Comparison of ENCODE assay signal across 8 cellular contexts in the genomic region with DNA sequence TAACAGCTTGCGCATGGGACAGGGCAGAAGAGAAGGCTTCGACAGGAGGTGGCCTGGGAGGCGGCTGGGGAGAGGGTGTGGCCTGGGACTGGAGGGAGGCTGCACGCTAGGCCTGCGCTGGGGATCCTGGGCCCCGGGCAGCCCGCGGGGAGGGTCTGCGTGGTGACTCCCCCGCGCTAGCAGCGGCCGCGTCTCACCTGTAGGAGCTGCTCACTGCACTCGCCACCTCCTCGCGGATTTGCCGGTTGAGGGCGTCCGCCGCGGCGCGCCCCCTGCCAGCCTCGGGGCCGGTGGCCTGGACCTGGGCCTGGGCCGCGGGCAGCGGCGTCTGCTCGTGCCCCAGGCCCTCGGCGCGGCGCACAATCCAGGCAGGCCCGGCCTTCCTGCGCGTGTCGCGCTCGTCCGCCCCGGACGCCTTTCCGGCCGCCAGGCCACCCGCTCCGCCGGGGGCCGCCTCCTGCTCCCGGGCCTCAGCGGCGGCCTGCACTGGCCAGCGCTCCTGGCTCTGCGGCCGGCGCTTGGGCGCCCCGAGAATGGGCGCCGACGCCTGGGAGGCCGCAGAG. TPM values are rescaled to one million over a fixed set of nuclear protein-coding genes. Genes with fewer than 3 reads are reported as not detected.
DNase-seq lines count a peak whose midpoint lies in the region; ATAC-seq and TF ChIP-seq lines count a peak whose summit lies in the region.

No MANE protein-coding gene starts in this region.

- H3K36me3 ChIP-seq in mucosa of rectum (ENCODE audit: control insufficient read depth in 2 of 2, insufficient read depth in 2 of 2, low read length in 2 of 2), result no peaks in the 10 kb centered on the region
- no peaks in the 10 kb centered on the region for H3K36me3 ChIP-seq in aorta (ENCODE audit: control insufficient read depth in 1 of 2, insufficient read depth in 2 of 2, low read length in 1 of 2)

- intact Hi-C loops in aorta (cut with DNase I), result loop anchor here (5.0 kb wide), 3 partner anchors 65 to 85 kb away; no protein-coding TSS in a partner anchor

- WGBS in aorta, 2 donors, result 3% methylated on average over 41 to 63 of the region's 63 CpGs

- peaks cover 52 to 58% of the 10 kb centered on the region in 2 donors for H3K27me3 ChIP-seq in mucosa of rectum (ENCODE audit: control insufficient read depth in 2 of 2, insufficient read depth in 2 of 2, low read length in 2 of 2)
- no peaks in the 10 kb centered on the region for H3K27me3 ChIP-seq in aorta (ENCODE audit: control insufficient read depth in 1 of 2, insufficient read depth in 2 of 2, low read length in 1 of 2)

- DNase-seq in AG08396 (ENCODE audit: low spot score) (peak; percentile 39), epithelial cell of esophagus (ENCODE audit: low read depth) (peak; percentile 10), aorta (no peak), SIG-M5 (lab: John Stamatoyannopoulos, UW) (no peak), AML-193 (lab: John Stamatoyannopoulos, UW) (no peak)

- H3K9ac ChIP-seq in mucosa of rectum (ENCODE audit: low read depth in 1 of 2, low read length in 2 of 2), result no peak overlapping the region

- no peak for TF ChIP-seq CTCF in epithelial cell of esophagus (IDR thresholded peaks at IDR 0.05; ENCODE audit: insufficient read depth, low read depth, low read length, missing control alignments)

- H3K4me3 ChIP-seq in epithelial cell of esophagus (ENCODE audit: low read length) (peak overlapping the region; percentile 18), mucosa of rectum (ENCODE audit: low read length in 2 of 2) (peak overlapping the region; percentile 37 to 39), aorta (ENCODE audit: low read length in 2 of 2) (peak overlapping the region; percentile 73 to 84)

- peaks cover 11 to 12% of the 10 kb centered on the region in 2 donors for H3K4me1 ChIP-seq in mucosa of rectum (ENCODE audit: control insufficient read depth in 2 of 2, insufficient read depth in 2 of 2, low read length in 2 of 2)
- no peaks in the 10 kb centered on the region for H3K4me1 ChIP-seq in aorta (ENCODE audit: control insufficient read depth in 1 of 2, insufficient read depth in 2 of 2, low read length in 2 of 2)

- H3K27ac ChIP-seq in mucosa of rectum (ENCODE audit: low read depth in 2 of 2, low read length in 2 of 2) (no peak overlapping the region), aorta (ENCODE audit: low read depth in 1 of 2, low read length in 2 of 2) (peak overlapping the region; percentile 2 to 12)

- ATAC-seq in GM19397 (IDR thresholded peaks at IDR 0.05; ENCODE audit: unreplicated experiment), result peak; percentile 43
- ATAC-seq in SK-N-SH treated with all-trans-retinoic acid at 6 μM for 48 hours, result peak; percentile 63
- ATAC-seq in aorta (ENCODE audit: low FRiP score), result peak; percentile 56

- no peaks in the 10 kb centered on the region for H3K9me3 ChIP-seq in mucosa of rectum (ENCODE audit: control insufficient read depth in 2 of 2, low read length in 2 of 2)
- H3K9me3 ChIP-seq in aorta (ENCODE audit: control insufficient read depth, low read length), result no peaks in the 10 kb centered on the region

TF ChIP-seq in SK-N-SH treated with all-trans-retinoic acid at 6 μM for 48 hours, 23 proteins besides CTCF, POLR2A, EP300 and RAD21:
- TF ChIP-seq ZC3H10 (CRISPR knock-in tag; IDR thresholded peaks at IDR 0.05), result no peak
- TF ChIP-seq, protein P1, sequence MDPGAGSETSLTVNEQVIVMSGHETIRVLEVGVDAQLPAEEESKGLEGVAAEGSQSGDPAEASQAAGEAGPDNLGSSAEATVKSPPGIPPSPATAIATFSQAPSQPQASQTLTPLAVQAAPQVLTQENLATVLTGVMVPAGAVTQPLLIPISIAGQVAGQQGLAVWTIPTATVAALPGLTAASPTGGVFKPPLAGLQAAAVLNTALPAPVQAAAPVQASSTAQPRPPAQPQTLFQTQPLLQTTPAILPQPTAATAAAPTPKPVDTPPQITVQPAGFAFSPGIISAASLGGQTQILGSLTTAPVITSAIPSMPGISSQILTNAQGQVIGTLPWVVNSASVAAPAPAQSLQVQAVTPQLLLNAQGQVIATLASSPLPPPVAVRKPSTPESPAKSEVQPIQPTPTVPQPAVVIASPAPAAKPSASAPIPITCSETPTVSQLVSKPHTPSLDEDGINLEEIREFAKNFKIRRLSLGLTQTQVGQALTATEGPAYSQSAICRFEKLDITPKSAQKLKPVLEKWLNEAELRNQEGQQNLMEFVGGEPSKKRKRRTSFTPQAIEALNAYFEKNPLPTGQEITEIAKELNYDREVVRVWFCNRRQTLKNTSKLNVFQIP (CRISPR knock-in tag; IDR thresholded peaks at IDR 0.05; ENCODE audit: borderline replicate concordance, low read depth), result no peak
- TF ChIP-seq, protein P2, sequence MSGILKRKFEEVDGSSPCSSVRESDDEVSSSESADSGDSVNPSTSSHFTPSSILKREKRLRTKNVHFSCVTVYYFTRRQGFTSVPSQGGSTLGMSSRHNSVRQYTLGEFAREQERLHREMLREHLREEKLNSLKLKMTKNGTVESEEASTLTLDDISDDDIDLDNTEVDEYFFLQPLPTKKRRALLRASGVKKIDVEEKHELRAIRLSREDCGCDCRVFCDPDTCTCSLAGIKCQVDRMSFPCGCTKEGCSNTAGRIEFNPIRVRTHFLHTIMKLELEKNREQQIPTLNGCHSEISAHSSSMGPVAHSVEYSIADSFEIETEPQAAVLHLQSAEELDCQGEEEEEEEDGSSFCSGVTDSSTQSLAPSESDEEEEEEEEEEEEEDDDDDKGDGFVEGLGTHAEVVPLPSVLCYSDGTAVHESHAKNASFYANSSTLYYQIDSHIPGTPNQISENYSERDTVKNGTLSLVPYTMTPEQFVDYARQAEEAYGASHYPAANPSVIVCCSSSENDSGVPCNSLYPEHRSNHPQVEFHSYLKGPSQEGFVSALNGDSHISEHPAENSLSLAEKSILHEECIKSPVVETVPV (CRISPR knock-in tag; IDR thresholded peaks at IDR 0.05), result no peak
- TF ChIP-seq TOX (CRISPR knock-in tag; IDR thresholded peaks at IDR 0.05; ENCODE audit: borderline replicate concordance), result no peak
- no peak for TF ChIP-seq ZFP3 (CRISPR knock-in tag; IDR thresholded peaks at IDR 0.05)
- no peak for TF ChIP-seq ZFP30 (CRISPR knock-in tag; IDR thresholded peaks at IDR 0.05)
- no peak for TF ChIP-seq CSDC2 (CRISPR knock-in tag; IDR thresholded peaks at IDR 0.05)
- no peak for TF ChIP-seq ZNF565 (CRISPR knock-in tag; conservative IDR thresholded peaks at IDR 0.05; ENCODE audit: low read depth)

RNA-seq across cellular contexts. Expression of a gene that starts 1.5 kb away (rescaled TPM):
- total RNA-seq in aorta, result 10 to 100 TPM in 1 of 2 donors, 1 to 10 TPM in 1; 8.8 to 13.8 TPM
- 10 to 100 TPM in 1 of 2 donors, 1 to 10 TPM in 1; 6.4 to 16.7 TPM for polyA plus RNA-seq in aorta

RNA-seq across cellular contexts. Expression of a gene that starts 50.3 kb away (rescaled TPM):
- not detected for total RNA-seq in aorta
- 10 to 100 TPM in 1 of 2 donors, under 1 TPM in 1; 0.15 to 13.4 TPM for polyA plus RNA-seq in aorta

Comparison
In these comparisons a context has a peak if more than half of its experiments do, and no peak if none do; other contexts are left out.
1. DNase-seq: peak in AG08396 (single experiment) and epithelial cell of esophagus (single experiment); none in aorta (0 of 2), SIG-M5 (single experiment) and AML-193 (0 of 2).
2. H3K4me3 ChIP-seq: peak in every context shown above with its lines; median percentile 78 in aorta; 38 in mucosa of rectum; 18 in epithelial cell of esophagus.
3. H3K27ac ChIP-seq: peak in aorta (2 of 2); none in mucosa of rectum (0 of 2).
4. Peak in every context shown above with its lines, with median percentiles within 50 percentile points of each other: ATAC-seq.